ENCODE assay signal across 16 cellular contexts in the genomic region with DNA sequence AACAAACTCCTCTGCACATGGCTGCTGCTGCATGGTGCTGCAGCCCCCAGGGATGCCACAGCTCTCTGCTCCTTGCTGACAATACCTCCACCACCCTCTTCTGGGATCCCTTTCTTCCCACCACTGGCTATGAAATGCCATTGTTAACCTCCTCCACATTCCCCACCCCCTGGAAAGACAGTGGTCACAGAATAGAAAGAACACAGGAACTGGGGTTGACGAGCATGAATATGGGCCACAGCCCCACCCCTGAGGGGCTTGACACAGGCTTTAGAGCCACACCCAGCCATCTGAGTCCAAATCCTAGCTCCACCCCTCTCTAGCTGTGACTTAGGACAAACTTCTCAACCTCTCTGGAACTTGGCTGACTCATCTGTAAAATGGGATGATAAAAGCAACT. TPM values are rescaled to one million over a fixed set of nuclear protein-coding genes. Genes with fewer than 3 reads are reported as not detected.
A peak's percentile ranks its signal among the peaks of the same experiment; 100 is the strongest.
DNase-seq lines count a peak whose midpoint lies in the region; ATAC-seq lines count a peak whose summit lies in the region.
"Had no signal": no experiment of that assay in that cellular context is flagged by ENCODE, and none has a peak within 500 bp of the region (broad histone marks: within the 10 kb centered on the region; RNA-seq: fewer than 3 reads in every experiment).

No MANE protein-coding gene starts in this region.

- peaks cover 55% of the 10 kb centered on the region for H3K4me1 Mint-ChIP-seq in activated CD4-positive, alpha-beta T cell treated with anti-CD3 and anti-CD28 coated beads for 36 hours
- peaks cover 73 to 77% of the 10 kb centered on the region in 2 donors for H3K4me1 Mint-ChIP-seq in natural killer cell treated with Interleukin-12 subunit alpha and Interleukin-12 subunit beta and Interleukin-15 and Interleukin-18, amount 100 ng/mL, for 72 hours (ENCODE audit: low read depth in 2 of 2)

- peaks cover 43% of the 10 kb centered on the region for H3K4me1 ChIP-seq in effector memory CD4-positive, alpha-beta T cell (ENCODE audit: control insufficient read depth, insufficient read depth, low read length, poor library complexity, severe bottlenecking)
- H3K4me1 ChIP-seq: psoas muscle had no signal

- H3K36me3 ChIP-seq in effector memory CD4-positive, alpha-beta T cell (ENCODE audit: control insufficient read depth, insufficient read depth, low read length) = no peaks in the 10 kb centered on the region
- H3K36me3 ChIP-seq: transverse colon had no signal

- no peaks in the 10 kb centered on the region for H3K9me3 ChIP-seq in effector memory CD4-positive, alpha-beta T cell (ENCODE audit: control insufficient read depth, low read length)
- H3K9me3 ChIP-seq: A549, psoas muscle, transverse colon had no signal

- no peaks in the 10 kb centered on the region for H3K27me3 ChIP-seq in effector memory CD4-positive, alpha-beta T cell (replicated peaks; ENCODE audit: control insufficient read depth, insufficient read depth, low read length, poor library complexity, severe bottlenecking)
- H3K27me3 ChIP-seq: transverse colon had no signal

- peak overlapping the region; percentile 50 for H3K27ac ChIP-seq in effector memory CD4-positive, alpha-beta T cell (ENCODE audit: insufficient read depth, low read length, poor library complexity, severe bottlenecking)
- H3K27ac ChIP-seq: A549, psoas muscle, transverse colon had no signal

- POLR2A ChIA-PET in activated CD4-positive, alpha-beta T cell treated with anti-CD3 and anti-CD28 coated beads for 36 hours (lab: Charles Lee) = no interaction called here

- no peak overlapping the region for H3K4me3 Mint-ChIP-seq in activated CD4-positive, alpha-beta T cell treated with anti-CD3 and anti-CD28 coated beads for 36 hours
- H3K4me3 Mint-ChIP-seq in natural killer cell treated with Interleukin-12 subunit alpha and Interleukin-12 subunit beta and Interleukin-15 and Interleukin-18, amount 100 ng/mL, for 72 hours = peak overlapping the region; percentile 76

- no peak for ATAC-seq in activated CD4-positive, alpha-beta T cell treated with anti-CD3 and anti-CD28 coated beads for 36 hours
- ATAC-seq in natural killer cell treated with Interleukin-12 subunit alpha and Interleukin-12 subunit beta and Interleukin-15 and Interleukin-18, amount 100 ng/mL, for 72 hours = no peak
- no peak for ATAC-seq in GM21390 (IDR thresholded peaks at IDR 0.05; ENCODE audit: unreplicated experiment)
- ATAC-seq: A549, psoas muscle had no signal

- H3K9me3 Mint-ChIP-seq in activated CD4-positive, alpha-beta T cell treated with anti-CD3 and anti-CD28 coated beads for 36 hours (ENCODE audit: low read depth) = no peaks in the 10 kb centered on the region
- no peaks in the 10 kb centered on the region for H3K9me3 Mint-ChIP-seq in natural killer cell treated with Interleukin-12 subunit alpha and Interleukin-12 subunit beta and Interleukin-15 and Interleukin-18, amount 100 ng/mL, for 72 hours

- CTCF ChIA-PET in activated CD4-positive, alpha-beta T cell treated with anti-CD3 and anti-CD28 coated beads for 36 hours (lab: Charles Lee) = interaction anchor here (0.9 kb wide), 1 partner anchor 40 kb away, joined by 3 read pairs; no protein-coding TSS in a partner anchor

- H3K27ac Mint-ChIP-seq in activated CD4-positive, alpha-beta T cell treated with anti-CD3 and anti-CD28 coated beads for 36 hours = peak overlapping the region; percentile 11
- H3K27ac Mint-ChIP-seq in natural killer cell treated with Interleukin-12 subunit alpha and Interleukin-12 subunit beta and Interleukin-15 and Interleukin-18, amount 100 ng/mL, for 72 hours = peak overlapping the region; percentile 71 to 88

- no peaks in the 10 kb centered on the region for H3K36me3 Mint-ChIP-seq in activated CD4-positive, alpha-beta T cell treated with anti-CD3 and anti-CD28 coated beads for 36 hours (ENCODE audit: low read depth)
- H3K36me3 Mint-ChIP-seq in natural killer cell treated with Interleukin-12 subunit alpha and Interleukin-12 subunit beta and Interleukin-15 and Interleukin-18, amount 100 ng/mL, for 72 hours = no peaks in the 10 kb centered on the region

- peaks cover 7% of the 10 kb centered on the region for H3K27me3 Mint-ChIP-seq in activated CD4-positive, alpha-beta T cell treated with anti-CD3 and anti-CD28 coated beads for 36 hours
- no peaks in the 10 kb centered on the region for H3K27me3 Mint-ChIP-seq in natural killer cell treated with Interleukin-12 subunit alpha and Interleukin-12 subunit beta and Interleukin-15 and Interleukin-18, amount 100 ng/mL, for 72 hours

- no peak overlapping the region for H3K4me3 ChIP-seq in effector memory CD4-positive, alpha-beta T cell (ENCODE audit: insufficient read depth, low read depth, low read length, poor library complexity, severe bottlenecking)
- H3K4me3 ChIP-seq: A549, psoas muscle, transverse colon had no signal

- DNase-seq in activated CD4-positive, alpha-beta T cell treated with anti-CD3 and anti-CD28 coated beads for 36 hours = no peak
- no peak for DNase-seq in activated CD4-positive, alpha-beta T cell treated with anti-CD3 and anti-CD28 coated beads for 1 hour
- DNase-seq in HT1080 (ENCODE audit: low read depth) (peak; percentile 18), NCI-H2171 treated with DMSO at 0.1 percent for 48 hours (lab: John Stamatoyannopoulos, UW) (no peak), KG1 (lab: John Stamatoyannopoulos, UW) (no peak)
- DNase-seq in effector memory CD4-positive, alpha-beta T cell = no peak
- no peak for DNase-seq in natural killer cell treated with Interleukin-12 subunit alpha and Interleukin-12 subunit beta and Interleukin-15 and Interleukin-18, amount 100 ng/mL, for 72 hours (ENCODE audit: low spot score)
- DNase-seq: activated CD8-positive, alpha-beta memory T cell treated with anti-CD3 and anti-CD28 coated beads, Interleukin-2, amount 50 U/mL, for 4 hours; NCI-H1930; psoas muscle; RPMI8226; stimulated activated CD8-positive, alpha-beta memory T cell treated with anti-CD3 and anti-CD28 coated beads, Interleukin-4, amount 100 ng/mL, for 48 hours; T1000; transverse colon had no signal

- intact Hi-C loops in activated CD4-positive, alpha-beta T cell treated with anti-CD3 and anti-CD28 coated beads for 36 hours (cut with DNase I, micrococcal nuclease) = no loop called here

RNA-seq across cellular contexts. Expression of a gene that starts 47.3 kb away (rescaled TPM):
- under 1 TPM in 1 of 2 experiments, not detected in 1; 0.11 TPM for total RNA-seq in activated CD4-positive, alpha-beta T cell treated with anti-CD3 and anti-CD28 coated beads for 36 hours
- 0.47 and 1.0 TPM in 2 replicates for total RNA-seq in HT1080 (2014; rRNA removed; shearing (Covaris generic))
- 3.8 and 3.9 TPM in 2 replicates for polyA plus RNA-seq in HT1080 (2015; cell fraction: cytosol; rRNA removed)
- polyA plus RNA-seq in HT1080 (2015; cell fraction: nucleus; rRNA removed) = 2.8 and 3.2 TPM in 2 replicates
- 1 to 10 TPM in 1 of 2 donors, under 1 TPM in 1; 0.93 to 2.6 TPM for total RNA-seq in natural killer cell treated with Interleukin-12 subunit alpha and Interleukin-12 subunit beta and Interleukin-15 and Interleukin-18, amount 100 ng/mL, for 72 hours
- polyA plus RNA-seq: A549 had no signal
